Comparison of ENCODE assay signal across 3 cellular contexts in genomic region chr1:16779525-16779924, GRCh38. TPM values are rescaled to one million over a fixed set of nuclear protein-coding genes. Genes with fewer than 3 reads are reported as not detected.
"Had no signal": no experiment of that assay in that cellular context is flagged by ENCODE, and none has a peak within 500 bp of the region (broad histone marks: within the 10 kb centered on the region; RNA-seq: fewer than 3 reads in every experiment).

No MANE protein-coding gene starts in this region.

RNA-seq across cellular contexts. Expression of gene RNU1-4, which starts 39.2 kb away (rescaled TPM):
- polyA plus RNA-seq: cardiac muscle cell, esophagus, foreskin keratinocyte had no signal
